Comparison of ENCODE assay signal across 16 cellular contexts in genomic region chr10:112539340-112539739, GRCh38.
"Had no signal": no experiment of that assay in that cellular context is flagged by ENCODE, and none has a peak within 500 bp of the region (broad histone marks: within the 10 kb centered on the region; RNA-seq: fewer than 3 reads in every experiment).

No MANE protein-coding gene starts in this region.

- ATAC-seq: activated CD8-positive, alpha-beta T cell treated with anti-CD3 and anti-CD28 coated beads, Interleukin-2, amount 10 ng/mL, durations not matched to agents 7 days and 5 days; activated naive CD8-positive, alpha-beta T cell treated with anti-CD3 and anti-CD28 coated beads, Interleukin-2, amount 50 U/mL, for 24 hours; heart left ventricle; left lung; natural killer cell treated with Interleukin-12 subunit alpha and Interleukin-12 subunit beta and Interleukin-15 and Interleukin-18, amount 100 ng/mL, for 72 hours; right lobe of liver had no signal

- H3K4me1 ChIP-seq: ascending aorta, left lung, prostate gland, right lobe of liver had no signal

- H3K27ac ChIP-seq: ascending aorta, esophagus squamous epithelium, heart left ventricle, left lung, prostate gland, right lobe of liver, spleen had no signal

- H3K36me3 ChIP-seq: prostate gland, right lobe of liver had no signal

- DNase-seq: activated CD4-positive, alpha-beta T cell treated with anti-CD3 and anti-CD28 coated beads for 48 hours; activated CD8-positive, alpha-beta T cell treated with anti-CD3 and anti-CD28 coated beads, Interleukin-2, amount 10 ng/mL, durations not matched to agents 7 days and 5 days; activated naive CD4-positive, alpha-beta T cell treated with Interleukin-2 at 50 U/mL for 16 hours; activated naive CD8-positive, alpha-beta T cell treated with anti-CD3 and anti-CD28 coated beads, Interleukin-2, amount 50 U/mL, for 24 hours; esophagus squamous epithelium; heart left ventricle; left lung; occipital lobe; right lobe of liver; spleen; stimulated activated CD4-positive, alpha-beta T cell treated with anti-CD3 and anti-CD28 coated beads, Interleukin-1b, Interleukin-23, amount 100 ng/mL, for 48 hours; stimulated activated naive CD4-positive, alpha-beta T cell treated with Interleukin-2 at 50 U/mL for 16 hours; trophoblast cell had no signal

- H3K4me3 ChIP-seq: ascending aorta, esophagus squamous epithelium, heart left ventricle, left lung, prostate gland, right lobe of liver, spleen had no signal

- H3K27me3 ChIP-seq: ascending aorta, esophagus squamous epithelium, heart left ventricle, left lung, right lobe of liver, spleen had no signal

- H3K9me3 ChIP-seq: ascending aorta, esophagus squamous epithelium, prostate gland, right lobe of liver had no signal
